Comparison of ENCODE assay signal across 10 cellular contexts in genomic region chr7:150800576-150801241, GRCh38. TPM values are rescaled to one million over a fixed set of nuclear protein-coding genes. Genes with fewer than 3 reads are reported as not detected.
DNase-seq lines count a peak whose midpoint lies in the region; ATAC-seq and TF ChIP-seq lines count a peak whose summit lies in the region.
"Had no signal": no experiment of that assay in that cellular context is flagged by ENCODE, and none has a peak within 500 bp of the region (broad histone marks: within the 10 kb centered on the region; RNA-seq: fewer than 3 reads in every experiment).

TMEM176A (plus strand) TSS chr7:150800769; CDS start chr7:150801551, 782 bp downstream.

- no peaks in the 10 kb centered on the region for H3K9me3 Mint-ChIP-seq in neural crest cell

- no peak within 1 kb of the TSS for H3K27ac Mint-ChIP-seq in neural crest cell (ENCODE audit: unreplicated experiment)

- H3K27me3 ChIP-seq in foreskin keratinocyte (peaks cover 57% of the 10 kb centered on the region), aorta (ENCODE audit: control insufficient read depth in 1 of 2, insufficient read depth in 2 of 2, low read length in 1 of 2) (peaks cover 0 to 3% of the 10 kb centered on the region in 2 donors)

- intact Hi-C loops in aorta (cut with DNase I): no loop called here

- no peaks in the 10 kb centered on the region for H3K4me1 Mint-ChIP-seq in neural crest cell

- H3K36me3 ChIP-seq in aorta (ENCODE audit: control insufficient read depth in 1 of 2, insufficient read depth in 2 of 2, low read length in 1 of 2): no peaks in the 10 kb centered on the region
- H3K36me3 ChIP-seq: SJSA1 had no signal

- no peak within 1 kb of the TSS for H3K4me3 ChIP-seq in aorta (ENCODE audit: low read length in 2 of 2)
- H3K4me3 ChIP-seq: SJSA1 had no signal

- peak; percentile 30 for DNase-seq in stimulated activated CD4-positive, alpha-beta T cell treated with anti-CD3 and anti-CD28 coated beads, Interleukin-15, amount 100 ng/mL, for 24 hours
- no peak for DNase-seq in stimulated activated CD4-positive, alpha-beta T cell treated with anti-CD3 and anti-CD28 coated beads, Interleukin-2, amount 100 ng/mL, for 48 hours
- DNase-seq in foreskin keratinocyte (no peak), neural crest cell (ENCODE audit: low read depth, low spot score) (no peak), aorta (no peak), dermis blood vessel endothelial cell (no peak)
- no peak for DNase-seq in stimulated activated naive CD4-positive, alpha-beta T cell treated with Interleukin-2 at 50 U/mL for 16 hours (lab: John Stamatoyannopoulos, UW)

- 2 to 3% methylated on average over 39 to 54 of the region's 54 CpGs for WGBS in aorta, 2 donors

- H3K4me3 Mint-ChIP-seq in neural crest cell: peak within 1 kb of the TSS; percentile 51

- TF ChIP-seq CTCF in foreskin keratinocyte (conservative IDR thresholded peaks at IDR 0.05) (no peak), neural crest cell (conservative IDR thresholded peaks at IDR 0.05) (no peak)

- H3K27ac ChIP-seq in foreskin keratinocyte (no peak within 1 kb of the TSS), aorta (ENCODE audit: low read depth in 1 of 2, low read length in 2 of 2) (no peak within 1 kb of the TSS)
- H3K27ac ChIP-seq: C4-2B, SJSA1 had no signal

- peaks cover 58% of the 10 kb centered on the region for H3K27me3 Mint-ChIP-seq in neural crest cell (ENCODE audit: low read depth)

- H3K36me3 Mint-ChIP-seq in neural crest cell (ENCODE audit: low read depth): no peaks in the 10 kb centered on the region

- peak; percentile 8 for ATAC-seq in foreskin keratinocyte
- peak; percentile 43 for ATAC-seq in aorta (ENCODE audit: low FRiP score)
- no peak for ATAC-seq in GM21786 (IDR thresholded peaks at IDR 0.05; ENCODE audit: unreplicated experiment)

- peaks cover 4% of the 10 kb centered on the region for H3K9me3 ChIP-seq in aorta (ENCODE audit: control insufficient read depth, low read length)
- H3K9me3 ChIP-seq: SJSA1 had no signal

- H3K4me1 ChIP-seq in foreskin keratinocyte: no peaks in the 10 kb centered on the region
- H3K4me1 ChIP-seq in aorta (ENCODE audit: control insufficient read depth in 1 of 2, insufficient read depth in 2 of 2, low read length in 2 of 2): no peaks in the 10 kb centered on the region
- H3K4me1 ChIP-seq: SJSA1 had no signal

RNA-seq across cellular contexts. Expression of gene TMEM176A, which starts in this region (rescaled TPM):
- total RNA-seq in foreskin keratinocyte: not detected in 2 replicates
- polyA plus RNA-seq in foreskin keratinocyte: not detected in 2 replicates
- total RNA-seq in neural crest cell: 2.0 TPM in 2 replicates
- 10 to 100 TPM; 30.7 to 77.7 TPM for total RNA-seq in aorta
- 10 to 100 TPM in 1 of 2 donors, 1 to 10 TPM in 1; 3.7 to 43.3 TPM for polyA plus RNA-seq in aorta
- not detected in 2 replicates for total RNA-seq in dermis blood vessel endothelial cell
- total RNA-seq: SJSA1 had no signal

Comparison
In these comparisons a context has a peak if more than half of its experiments do, and no peak if none do; other contexts are left out.
1. RNA of gene TMEM176A (total RNA-seq): 30.7 to 77.7 TPM in aorta; 2.0 TPM in neural crest cell, not detected in foreskin keratinocyte and not detected in dermis blood vessel endothelial cell; every median in the first group is over 10 times any median in the second.
2. Peak in ATAC-seq in foreskin keratinocyte; RNA of the gene not detected or under 1 TPM.